1 cellular context compared by ENCODE assay signal in the genomic region with DNA sequence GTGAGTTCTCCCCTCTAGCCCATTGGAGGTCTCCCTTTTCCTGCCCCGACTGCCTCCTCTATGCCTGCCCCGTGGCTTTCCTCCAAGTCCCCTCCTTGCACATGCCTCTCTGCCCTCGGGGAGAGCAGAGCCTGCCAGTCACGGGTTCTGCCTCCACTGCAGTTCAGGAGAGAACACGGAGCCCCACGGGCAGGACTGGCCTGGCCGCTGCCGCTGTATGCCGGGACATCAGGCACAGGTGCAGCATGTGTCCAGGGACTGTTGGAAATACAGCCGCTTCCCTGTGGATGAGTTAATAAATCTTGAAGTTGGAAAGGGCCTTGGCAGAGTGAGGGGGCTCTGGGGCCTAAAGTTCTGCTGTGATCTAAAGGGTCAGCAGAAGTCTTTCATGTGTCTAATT.
TF ChIP-seq lines count a peak whose summit lies in the region.

No MANE protein-coding gene starts in this region.

TF ChIP-seq in H1, 55 proteins besides CTCF, POLR2A, EP300 and RAD21:
- TF ChIP-seq KDM1A (IDR thresholded peaks at IDR 0.05; ENCODE audit: borderline replicate concordance, low read length) (no peak), GTF2F1 (IDR thresholded peaks at IDR 0.05; ENCODE audit: borderline replicate concordance, low read depth, low read length) (no peak), SAP30 (IDR thresholded peaks at IDR 0.05; ENCODE audit: insufficient read depth, insufficient replicate concordance, low read length) (no peak), SIRT6 (IDR thresholded peaks at IDR 0.05; ENCODE audit: low read length) (no peak), CBX5 (IDR thresholded peaks at IDR 0.05; ENCODE audit: low read depth, low read length) (no peak)
